In genomic region chr22:42792909-42793847, GRCh38 we compare ENCODE assay signal across 1 cellular context.
TF ChIP-seq lines count a peak whose summit lies in the region.

No MANE protein-coding gene starts in this region.

TF ChIP-seq in H1, 55 proteins besides CTCF, POLR2A, EP300 and RAD21 (continued from another document):
- TF ChIP-seq ASH2L (IDR thresholded peaks at IDR 0.05; ENCODE audit: low read length): no peak
- no peak for TF ChIP-seq RBBP5 (IDR thresholded peaks at IDR 0.05; ENCODE audit: borderline replicate concordance, low read depth, low read length)
- TF ChIP-seq PHF8 (conservative IDR thresholded peaks at IDR 0.05; ENCODE audit: low read depth, low read length): no peak
- no peak for TF ChIP-seq POU5F1 (IDR thresholded peaks at IDR 0.05; ENCODE audit: low read depth, low read length)
